ENCODE assay signal across 1 cellular context in genomic region chr4:141615587-141615918, GRCh38. TPM values are rescaled to one million over a fixed set of nuclear protein-coding genes. Genes with fewer than 3 reads are reported as not detected.
"Had no signal": no experiment of that assay in that cellular context is flagged by ENCODE, and none has a peak within 500 bp of the region (broad histone marks: within the 10 kb centered on the region; RNA-seq: fewer than 3 reads in every experiment).

No MANE protein-coding gene starts in this region.

RNA-seq across cellular contexts. Expression of gene IL15, which starts 20.8 kb away (rescaled TPM):
- total RNA-seq: neural crest cell had no signal
